Comparison of ENCODE assay signal across 25 cellular contexts in the genomic region with DNA sequence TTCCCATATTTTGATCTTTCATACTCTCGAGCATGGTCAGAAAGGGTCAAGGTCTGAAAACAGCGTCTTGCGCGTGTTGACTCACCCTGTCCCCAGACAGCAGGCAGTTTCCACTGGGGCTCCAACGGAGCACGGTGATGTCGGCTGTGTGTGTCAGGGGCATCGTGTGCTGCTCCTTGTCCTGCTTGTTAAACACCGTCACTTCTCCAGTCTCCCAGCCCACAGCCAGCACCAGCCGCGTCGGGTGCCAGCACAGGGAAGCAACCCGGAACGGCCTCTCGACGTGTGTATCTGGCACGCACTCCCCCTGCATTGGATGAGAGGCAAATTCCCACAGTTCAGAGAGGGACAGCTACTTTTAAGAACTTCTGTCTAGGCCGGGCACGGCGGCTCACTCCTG.
"Had no signal": no experiment of that assay in that cellular context is flagged by ENCODE, and none has a peak within 500 bp of the region (broad histone marks: within the 10 kb centered on the region; RNA-seq: fewer than 3 reads in every experiment).

No MANE protein-coding gene starts in this region.

- H3K4me1 ChIP-seq: sigmoid colon, spleen, transverse colon, uterus had no signal

- DNase-seq: head of caudate nucleus; hippocampal formation; kidney glomerular epithelial cell; left cardiac atrium; midbrain; mucosa of descending colon; naive thymus-derived CD4-positive, alpha-beta T cell; occipital lobe; ovary; retina; right cardiac atrium; sigmoid colon; small intestine; spleen; stimulated activated CD4-positive, alpha-beta T cell treated with anti-CD3 and anti-CD28 coated beads, Interleukin-4, amount 100 ng/mL, for 24 hours; stimulated activated naive CD4-positive, alpha-beta T cell; stimulated activated naive CD8-positive, alpha-beta T cell treated with anti-CD3 and anti-CD28 coated beads, Interleukin-15, amount 100 ng/mL, for 72 hours; substantia nigra; transverse colon; uterus had no signal

- H3K27me3 ChIP-seq: neutrophil, ovary, sigmoid colon, spleen, transverse colon, uterus had no signal

- H3K27ac ChIP-seq: neutrophil, ovary, sigmoid colon, spleen, transverse colon, uterus had no signal

- ATAC-seq: left cardiac atrium; left lobe of liver; mucosa of descending colon; naive thymus-derived CD4-positive, alpha-beta T cell; natural killer cell treated with Interleukin-12 subunit alpha and Interleukin-12 subunit beta and Interleukin-15 and Interleukin-18, amount 100 ng/mL, for 72 hours; right cardiac atrium; stimulated activated effector memory CD8-positive, alpha-beta T cell treated with anti-CD3 and anti-CD28 coated beads, Interleukin-12 subunit alpha, Interleukin-12 subunit beta, amount 100 ng/mL, for 72 hours; stimulated activated naive CD8-positive, alpha-beta T cell treated with anti-CD3 and anti-CD28 coated beads, Interleukin-15, amount 100 ng/mL, for 72 hours had no signal

- H3K36me3 ChIP-seq: neutrophil, ovary, transverse colon, uterus had no signal

- H3K9me3 ChIP-seq: mucosa of descending colon, neutrophil, ovary, sigmoid colon, spleen, transverse colon, uterus had no signal

- H3K4me3 ChIP-seq: mucosa of descending colon, ovary, sigmoid colon, spleen, transverse colon, uterus had no signal

- FAIRE-seq: keratinocyte, small intestine had no signal
